ENCODE assay signal across 9 cellular contexts in genomic region chr7:44981035-44981706, GRCh38. TPM values are rescaled to one million over a fixed set of nuclear protein-coding genes. Genes with fewer than 3 reads are reported as not detected.
A peak's percentile ranks its signal among the peaks of the same experiment; 100 is the strongest.
DNase-seq lines count a peak whose midpoint lies in the region; ATAC-seq and TF ChIP-seq lines count a peak whose summit lies in the region.
"Had no signal": no experiment of that assay in that cellular context is flagged by ENCODE, and none has a peak within 500 bp of the region (broad histone marks: within the 10 kb centered on the region; RNA-seq: fewer than 3 reads in every experiment).

No MANE protein-coding gene starts in this region.

- H3K4me3 ChIP-seq in OCI-LY7 (ENCODE audit: low read depth, low read length, poor library complexity, severe bottlenecking) (peak overlapping the region; percentile 67), esophagus (ENCODE audit: low read depth in 1 of 2, low read length in 2 of 2) (no peak overlapping the region)

- POLR2A ChIA-PET in OCI-LY7 (lab: Charles Lee), result interaction anchor here (0.9 to 15.1 kb wide), 5 partner anchors 9 to 131 kb away, joined by 3 to 206 read pairs (median 4); partner anchors contain the start of genes CCM2 and TBRG4

- H3K4me2 ChIP-seq in OCI-LY7 (ENCODE audit: low read length), result peak overlapping the region; percentile 94

- H3K9me3 ChIP-seq in OCI-LY7 (ENCODE audit: low read length), result no peaks in the 10 kb centered on the region
- H3K9me3 ChIP-seq in esophagus (ENCODE audit: control insufficient read depth in 2 of 2, insufficient read depth in 1 of 2, low read depth in 1 of 2, low read length in 1 of 2), result no peaks in the 10 kb centered on the region

- H3K4me1 ChIP-seq in OCI-LY7 (ENCODE audit: insufficient read depth, low read length, poor library complexity, severe bottlenecking), result peaks cover 86% of the 10 kb centered on the region
- H3K4me1 ChIP-seq in esophagus (ENCODE audit: control insufficient read depth in 2 of 2, insufficient read depth in 2 of 2, low read length in 1 of 2), result peaks cover 0 to 19% of the 10 kb centered on the region in 2 donors

- CTCF ChIA-PET in OCI-LY7 (lab: Charles Lee; ENCODE audit: unreplicated experiment), result interaction anchor here (1.3 to 1.4 kb wide), 2 partner anchors 15 to 21 kb away, joined by 3 to 4 read pairs; no protein-coding TSS in a partner anchor

- H3K36me3 ChIP-seq in OCI-LY7 (ENCODE audit: insufficient read depth, low read length) (peaks cover 82% of the 10 kb centered on the region), esophagus (ENCODE audit: control insufficient read depth in 2 of 2, insufficient read depth in 2 of 2, low read length in 1 of 2) (peaks cover 3 to 10% of the 10 kb centered on the region in 2 donors)

- no TSS peak for BruUV-seq in OCI-LY7 (replicated peaks; lab: Mats Ljungman, UMichigan)

- WGBS in esophagus, 2 donors, result 79 to 82% methylated on average over 7 of the region's 7 CpGs

- peak overlapping the region; percentile 84 for H3K27ac ChIP-seq in OCI-LY7 (ENCODE audit: low read depth, low read length, poor library complexity, severe bottlenecking)
- peak overlapping the region; percentile 44 to 62 for H3K27ac ChIP-seq in esophagus (ENCODE audit: low read depth in 2 of 2, low read length in 1 of 2)

- intact Hi-C loops in OCI-LY7 (cut with micrococcal nuclease; ENCODE audit: unreplicated experiment), result no loop called here

- peak; percentile 42; the same call in 1 of the 2 replicates for TF ChIP-seq CTCF in OCI-LY7 (conservative IDR thresholded peaks at IDR 0.05; ENCODE audit: low read length)

- H3K27me3 ChIP-seq in esophagus (ENCODE audit: control insufficient read depth in 1 of 2, insufficient read depth in 2 of 2, low read length in 2 of 2), result no peaks in the 10 kb centered on the region

- no peaks in the 10 kb centered on the region for H3K9me2 ChIP-seq in OCI-LY7 (ENCODE audit: insufficient read depth, low read length)

- peak; percentile 31 for DNase-seq in stimulated activated CD4-positive, alpha-beta T cell treated with anti-CD3 and anti-CD28 coated beads, Interleukin-12 subunit alpha, Interleukin-12 subunit beta, amount 100 ng/mL, for 4 hours
- no peak for DNase-seq in stimulated activated CD4-positive, alpha-beta T cell treated with anti-CD3 and anti-CD28 coated beads, Interleukin-4, amount 100 ng/mL, for 4 hours
- DNase-seq in OCI-LY7 (ENCODE audit: low spot score) (no peak), foreskin melanocyte (no peak), NCI-H1694 (lab: John Stamatoyannopoulos, UW) (no peak)
- DNase-seq: OCI-M1 had no signal

- no peak for ATAC-seq in HG03378 (IDR thresholded peaks at IDR 0.05; ENCODE audit: unreplicated experiment)
- no peak for ATAC-seq in GM19023 (IDR thresholded peaks at IDR 0.05; ENCODE audit: unreplicated experiment)

- no peak overlapping the region for H2AFZ ChIP-seq in OCI-LY7 (ENCODE audit: low read length)

- peaks cover 50% of the 10 kb centered on the region for H3K79me2 ChIP-seq in OCI-LY7 (ENCODE audit: insufficient read depth, low read depth, low read length)

- H4K20me1 ChIP-seq in OCI-LY7 (ENCODE audit: insufficient read depth, low read length), result peaks cover 29% of the 10 kb centered on the region; the same call in 1 of the 2 replicates

RNA-seq across cellular contexts. Expression of gene MYO1G, which starts 2.4 kb away (rescaled TPM):
- total RNA-seq in OCI-LY7 (2014; rRNA removed; shearing (Covaris generic)), result 23.6 and 27.4 TPM in 2 replicates
- 74.7 and 87.3 TPM in 2 replicates for total RNA-seq in OCI-LY7 (2022)
- polyA plus RNA-seq in esophagus, result 1 to 10 TPM; 2.2 to 2.3 TPM

RNA-seq across cellular contexts. Expression of gene CCM2, which starts 18.8 kb away (rescaled TPM):
- total RNA-seq in OCI-LY7 (2014; rRNA removed; shearing (Covaris generic)), result 55.3 and 58.9 TPM in 2 replicates
- total RNA-seq in OCI-LY7 (2022), result 84.0 and 89.1 TPM in 2 replicates
- polyA plus RNA-seq in esophagus, result 10 to 100 TPM; 20.2 to 24.0 TPM
